Comparison of ENCODE assay signal across 8 cellular contexts in genomic region chr13:114234645-114235421, GRCh38. TPM values are rescaled to one million over a fixed set of nuclear protein-coding genes. Genes with fewer than 3 reads are reported as not detected.
DNase-seq lines count a peak whose midpoint lies in the region; ATAC-seq and TF ChIP-seq lines count a peak whose summit lies in the region.

TSS of gene CDC16 (plus strand) at chr13:114234897. CDS start at chr13:114235085, 188 bp downstream.

- 1% methylated on average over 60 to 76 of the region's 76 CpGs for WGBS in esophagus, 2 donors

- peak within 1 kb of the TSS; percentile 94 for H3K4me3 Mint-ChIP-seq in activated T-cell treated with anti-CD3 and anti-CD28 coated beads, Interleukin-2, amount 50 U/mL, for 24 hours

- peaks cover 2% of the 10 kb centered on the region for H3K9me3 Mint-ChIP-seq in activated T-cell treated with anti-CD3 and anti-CD28 coated beads, Interleukin-2, amount 50 U/mL, for 24 hours

- H3K4me1 ChIP-seq in esophagus (ENCODE audit: control insufficient read depth in 2 of 2, insufficient read depth in 2 of 2, low read length in 1 of 2) (no peaks in the 10 kb centered on the region), muscle layer of colon (ENCODE audit: insufficient read depth, low read length) (peaks cover 12% of the 10 kb centered on the region)

- peaks cover 49% of the 10 kb centered on the region for H3K4me1 Mint-ChIP-seq in activated T-cell treated with anti-CD3 and anti-CD28 coated beads, Interleukin-2, amount 50 U/mL, for 24 hours (ENCODE audit: low read depth)

- TF ChIP-seq RAD21 in Ishikawa (IDR thresholded peaks at IDR 0.05; ENCODE audit: low read depth): no peak

- peak within 1 kb of the TSS; percentile 82 to 95 for H3K4me3 ChIP-seq in esophagus (ENCODE audit: low read depth in 1 of 2, low read length in 2 of 2)
- peak within 1 kb of the TSS; percentile 62 to 67 for H3K4me3 ChIP-seq in muscle layer of colon (ENCODE audit: low read depth in 1 of 2, low read length in 2 of 2)

- H3K36me3 ChIP-seq in esophagus (ENCODE audit: control insufficient read depth in 2 of 2, insufficient read depth in 2 of 2, low read length in 1 of 2) (peaks cover 3 to 10% of the 10 kb centered on the region in 2 donors), muscle layer of colon (ENCODE audit: insufficient read depth, low read length) (peaks cover 18% of the 10 kb centered on the region)

- peak; percentile 81 for DNase-seq in DMS153 treated with DMSO at 0.1 percent for 48 hours (lab: John Stamatoyannopoulos, UW; ENCODE audit: unreplicated experiment)
- DNase-seq in activated T-cell treated with anti-CD3 and anti-CD28 coated beads, Interleukin-2, amount 50 U/mL, for 24 hours: peak; percentile 95
- DNase-seq in stimulated activated CD8-positive, alpha-beta memory T cell treated with anti-CD3 and anti-CD28 coated beads, Interleukin-7, amount 100 ng/mL, for 1 hour (ENCODE audit: low read depth in 2 of 2): peak; percentile 60 to 71

- H3K27ac Mint-ChIP-seq in activated T-cell treated with anti-CD3 and anti-CD28 coated beads, Interleukin-2, amount 50 U/mL, for 24 hours: peak within 1 kb of the TSS; percentile 96

- H3K9me3 ChIP-seq in esophagus (ENCODE audit: control insufficient read depth in 2 of 2, insufficient read depth in 1 of 2, low read depth in 1 of 2, low read length in 1 of 2) (no peaks in the 10 kb centered on the region), muscle layer of colon (ENCODE audit: low read length) (no peaks in the 10 kb centered on the region)

- peak within 1 kb of the TSS; percentile 36 for H3K9ac ChIP-seq in muscle layer of colon (ENCODE audit: low read length)

- ATAC-seq in GM21576 (IDR thresholded peaks at IDR 0.05; ENCODE audit: unreplicated experiment): peak; percentile 89

- no peak for TF ChIP-seq EP300 in Ishikawa (IDR thresholded peaks at IDR 0.05; ENCODE audit: borderline replicate concordance)

- H3K27me3 ChIP-seq in esophagus (ENCODE audit: control insufficient read depth in 1 of 2, insufficient read depth in 2 of 2, low read length in 2 of 2) (no peaks in the 10 kb centered on the region), muscle layer of colon (ENCODE audit: control insufficient read depth in 1 of 2, insufficient read depth in 2 of 2, low read length in 2 of 2) (peaks cover 1 to 10% of the 10 kb centered on the region in 2 donors)

- no peaks in the 10 kb centered on the region for H3K27me3 Mint-ChIP-seq in activated T-cell treated with anti-CD3 and anti-CD28 coated beads, Interleukin-2, amount 50 U/mL, for 24 hours

- H3K36me3 Mint-ChIP-seq in activated T-cell treated with anti-CD3 and anti-CD28 coated beads, Interleukin-2, amount 50 U/mL, for 24 hours (ENCODE audit: low read depth): peaks cover 47% of the 10 kb centered on the region

- peak within 1 kb of the TSS; percentile 85 to 86 for H3K27ac ChIP-seq in esophagus (ENCODE audit: low read depth in 2 of 2, low read length in 1 of 2)
- H3K27ac ChIP-seq in muscle layer of colon (ENCODE audit: low read depth, low read length): peak within 1 kb of the TSS; percentile 71

TF ChIP-seq in Ishikawa, 13 proteins besides CTCF, POLR2A, EP300 and RAD21 (continues in another document):
- TF ChIP-seq FOXM1 (IDR thresholded peaks at IDR 0.05; ENCODE audit: borderline replicate concordance, low read depth) (no peak), MAX (IDR thresholded peaks at IDR 0.05) (peak; percentile 100), CREB1 (IDR thresholded peaks at IDR 0.05; ENCODE audit: low read depth) (no peak), EGR1 (IDR thresholded peaks at IDR 0.05) (no peak; the same call in 1 of the 2 replicates), TEAD4 (IDR thresholded peaks at IDR 0.05) (no peak), NFIC (IDR thresholded peaks at IDR 0.05) (0 out of 2 replicates have a peak, but pooled peaks have one; percentile 31), ZBTB7A (IDR thresholded peaks at IDR 0.05; ENCODE audit: low read depth) (peak; percentile 55; the same call in 1 of the 2 replicates), REST (IDR thresholded peaks at IDR 0.05; ENCODE audit: low read depth) (no peak), TAF1 (IDR thresholded peaks at IDR 0.05; ENCODE audit: low read depth) (no peak; the same call in none of the 2 replicates)

TF ChIP-seq in PFSK-1, 5 proteins besides CTCF, POLR2A, EP300 and RAD21:
- TF ChIP-seq POLR2AphosphoS5 (IDR thresholded peaks at IDR 0.05; ENCODE audit: low read depth, low read length): 0 out of 2 replicates have a peak, but pooled peaks have one; percentile 20
- peak; percentile 61 for TF ChIP-seq FOXP2 (optimal IDR thresholded peaks at IDR 0.05; ENCODE audit: borderline replicate concordance, extremely low read depth, extremely low read length, insufficient read depth)
- no peak for TF ChIP-seq REST (IDR thresholded peaks at IDR 0.05; ENCODE audit: insufficient read depth in 1 of 2, low read depth in 2 of 2, low read length in 2 of 2)
- TF ChIP-seq SIN3A (IDR thresholded peaks at IDR 0.05; ENCODE audit: borderline replicate concordance, insufficient read depth, low read length): no peak
- peak; percentile 57; the same call in 1 of the 2 replicates for TF ChIP-seq TAF1 (IDR thresholded peaks at IDR 0.05; ENCODE audit: borderline replicate concordance, insufficient read depth, low read length)

RNA-seq across cellular contexts. Expression of gene CDC16, which starts in this region (rescaled TPM):
- 31.2 TPM for polyA plus RNA-seq in PFSK-1 (2012; ENCODE audit: insufficient read length, low read depth)
- polyA plus RNA-seq in esophagus: 10 to 100 TPM; 33.4 to 36.1 TPM

Comparison
In these comparisons a context has a peak if more than half of its experiments do, and no peak if none do; other contexts are left out.
1. Peak in every context shown above with its lines: DNase-seq, ATAC-seq, H3K4me3 ChIP-seq and H3K27ac ChIP-seq.